ENCODE assay signal across 8 cellular contexts in the genomic region with DNA sequence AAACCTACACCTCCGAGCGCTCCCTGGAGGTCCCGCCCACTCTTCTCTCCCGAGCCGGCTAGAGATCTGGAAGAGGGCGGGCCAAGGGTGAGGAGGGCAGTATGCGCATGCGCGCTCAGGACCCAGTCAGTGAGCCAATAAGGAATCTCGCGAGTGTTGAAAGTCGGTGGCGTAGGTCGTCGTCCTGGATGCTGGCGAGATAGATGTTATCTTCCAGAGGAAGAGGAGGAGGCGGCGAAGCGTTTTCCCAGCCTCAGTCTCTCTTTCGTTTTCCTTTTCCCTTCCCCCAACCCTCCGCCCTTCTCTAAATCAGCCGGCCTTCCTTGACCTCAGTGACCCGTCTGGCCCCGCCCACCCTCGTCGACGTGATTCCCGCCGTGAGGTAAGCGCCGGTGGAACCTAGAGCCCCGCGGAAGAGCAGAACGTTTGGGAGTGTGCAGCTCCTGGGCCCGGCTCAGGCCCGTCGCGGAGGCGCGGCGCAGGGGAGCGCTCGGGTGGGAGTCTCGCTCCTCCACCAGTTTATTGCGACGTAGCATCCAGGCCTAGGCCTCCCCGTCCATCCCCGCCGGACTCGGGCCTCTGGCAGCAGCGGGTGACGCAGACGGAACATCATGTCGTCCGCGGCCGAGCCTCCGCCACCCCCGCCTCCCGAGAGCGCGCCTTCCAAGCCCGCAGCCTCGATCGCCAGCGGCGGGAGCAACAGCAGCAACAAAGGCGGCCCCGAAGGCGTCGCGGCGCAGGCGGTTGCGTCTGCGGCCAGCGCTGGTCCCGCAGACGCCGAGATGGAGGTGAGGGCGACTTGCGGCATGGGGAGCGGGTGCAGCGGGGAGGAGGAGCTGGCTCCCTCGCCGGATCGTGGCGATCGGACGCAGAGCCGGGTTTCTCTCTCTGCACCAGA. TPM values are rescaled to one million over a fixed set of nuclear protein-coding genes. Genes with fewer than 3 reads are reported as not detected.
A peak's percentile ranks its signal among the peaks of the same experiment; 100 is the strongest.
DNase-seq lines count a peak whose midpoint lies in the region; ATAC-seq, FAIRE-seq and TF ChIP-seq lines count a peak whose summit lies in the region.

A gene with protein sequence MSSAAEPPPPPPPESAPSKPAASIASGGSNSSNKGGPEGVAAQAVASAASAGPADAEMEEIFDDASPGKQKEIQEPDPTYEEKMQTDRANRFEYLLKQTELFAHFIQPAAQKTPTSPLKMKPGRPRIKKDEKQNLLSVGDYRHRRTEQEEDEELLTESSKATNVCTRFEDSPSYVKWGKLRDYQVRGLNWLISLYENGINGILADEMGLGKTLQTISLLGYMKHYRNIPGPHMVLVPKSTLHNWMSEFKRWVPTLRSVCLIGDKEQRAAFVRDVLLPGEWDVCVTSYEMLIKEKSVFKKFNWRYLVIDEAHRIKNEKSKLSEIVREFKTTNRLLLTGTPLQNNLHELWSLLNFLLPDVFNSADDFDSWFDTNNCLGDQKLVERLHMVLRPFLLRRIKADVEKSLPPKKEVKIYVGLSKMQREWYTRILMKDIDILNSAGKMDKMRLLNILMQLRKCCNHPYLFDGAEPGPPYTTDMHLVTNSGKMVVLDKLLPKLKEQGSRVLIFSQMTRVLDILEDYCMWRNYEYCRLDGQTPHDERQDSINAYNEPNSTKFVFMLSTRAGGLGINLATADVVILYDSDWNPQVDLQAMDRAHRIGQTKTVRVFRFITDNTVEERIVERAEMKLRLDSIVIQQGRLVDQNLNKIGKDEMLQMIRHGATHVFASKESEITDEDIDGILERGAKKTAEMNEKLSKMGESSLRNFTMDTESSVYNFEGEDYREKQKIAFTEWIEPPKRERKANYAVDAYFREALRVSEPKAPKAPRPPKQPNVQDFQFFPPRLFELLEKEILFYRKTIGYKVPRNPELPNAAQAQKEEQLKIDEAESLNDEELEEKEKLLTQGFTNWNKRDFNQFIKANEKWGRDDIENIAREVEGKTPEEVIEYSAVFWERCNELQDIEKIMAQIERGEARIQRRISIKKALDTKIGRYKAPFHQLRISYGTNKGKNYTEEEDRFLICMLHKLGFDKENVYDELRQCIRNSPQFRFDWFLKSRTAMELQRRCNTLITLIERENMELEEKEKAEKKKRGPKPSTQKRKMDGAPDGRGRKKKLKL (plus strand): TSS at position 389 of the 898 bp plus-strand sequence. CDS start 223 bp downstream, at position 612.

- H3K79me2 ChIP-seq in OCI-LY1 (ENCODE audit: insufficient read depth, low read length): peaks cover 46% of the 10 kb centered on the region

- H3K4me1 ChIP-seq in HUES64 (ENCODE audit: insufficient read depth, low read length) (peaks cover 13% of the 10 kb centered on the region), OCI-LY1 (ENCODE audit: insufficient read depth, low read length, severe bottlenecking) (peaks cover 23% of the 10 kb centered on the region), mesodermal cell (ENCODE audit: control insufficient read depth, insufficient read depth, low read length, poor library complexity, severe bottlenecking) (no peaks in the 10 kb centered on the region)

- H3K27ac ChIP-seq in HUES64 (ENCODE audit: low read depth, low read length): peak within 1 kb of the TSS; percentile 94
- H3K27ac ChIP-seq in OCI-LY1 (ENCODE audit: low read depth, low read length, poor library complexity, severe bottlenecking): peak within 1 kb of the TSS; percentile 62
- peak within 1 kb of the TSS; percentile 97 for H3K27ac ChIP-seq in mesodermal cell (ENCODE audit: low read depth, low read length, severe bottlenecking)

- CTCF ChIA-PET in Calu3 (lab: Charles Lee): interaction anchor here (0.6 to 0.8 kb wide), 2 partner anchors 27 to 528 kb away, joined by 3 to 4 read pairs; no protein-coding TSS in a partner anchor

- peak within 1 kb of the TSS; percentile 95 for H3K4me3 Mint-ChIP-seq in Calu3 (ENCODE audit: low read depth, unreplicated experiment)

- no TSS peak for BruUV-seq in Calu3 (replicated peaks; lab: Mats Ljungman, UMichigan)

- H3K27me3 ChIP-seq in HUES64 (ENCODE audit: insufficient read depth, low read length): peaks cover 5% of the 10 kb centered on the region; the same call in 1 of the 2 replicates
- no peaks in the 10 kb centered on the region for H3K27me3 ChIP-seq in OCI-LY1 (ENCODE audit: insufficient read depth, low read length)

- peak within 1 kb of the TSS; percentile 95 for H3K4me2 ChIP-seq in OCI-LY1 (ENCODE audit: low read length)

- H3K4me1 Mint-ChIP-seq in Calu3 (ENCODE audit: low read depth, unreplicated experiment): no peaks in the 10 kb centered on the region

- under 1% methylated on average over 90 of the region's 91 CpGs for WGBS in HUES64
- 0 to 1% methylated on average over 71 to 73 of the region's 91 CpGs for WGBS in mesodermal cell (ENCODE audit: insufficient coverage in 2 of 2), 2 experiments

- no peaks in the 10 kb centered on the region for H3F3A ChIP-seq in OCI-LY1 (ENCODE audit: insufficient read depth, low read length)

- H3K4me3 ChIP-seq in HUES64 (ENCODE audit: low read length) (peak within 1 kb of the TSS; percentile 98), OCI-LY1 (ENCODE audit: low read depth, low read length, poor library complexity, severe bottlenecking) (peak within 1 kb of the TSS; percentile 93), mesodermal cell (ENCODE audit: extremely low read depth, insufficient read depth, low read length, poor library complexity, severe bottlenecking) (peak within 1 kb of the TSS; percentile 88)

- no peaks in the 10 kb centered on the region for H3K9me2 ChIP-seq in OCI-LY1 (ENCODE audit: low read depth, low read length)

- FAIRE-seq in endometrium (lab: Jason Lieb, UNC): peak; percentile 98

- intact Hi-C loops in Calu3 (cut with micrococcal nuclease; ENCODE audit: unreplicated experiment): no loop called here

- peak within 1 kb of the TSS; percentile 77; the same call in 1 of the 2 replicates for H2AFZ ChIP-seq in OCI-LY1 (ENCODE audit: low read length)

- no peaks in the 10 kb centered on the region for H3K9me3 Mint-ChIP-seq in Calu3 (ENCODE audit: low read depth, unreplicated experiment)

- peak within 1 kb of the TSS; percentile 94 for H3K9ac ChIP-seq in HUES64 (ENCODE audit: low read depth, low read length)
- H3K9ac ChIP-seq in OCI-LY1 (ENCODE audit: low read length): peak within 1 kb of the TSS; percentile 81

- peaks cover 32% of the 10 kb centered on the region for H3K36me3 ChIP-seq in HUES64 (ENCODE audit: insufficient read depth, low read length)
- H3K36me3 ChIP-seq in OCI-LY1 (ENCODE audit: insufficient read depth, low read length): peaks cover 25% of the 10 kb centered on the region
- peaks cover 11% of the 10 kb centered on the region for H3K36me3 ChIP-seq in mesodermal cell (ENCODE audit: control insufficient read depth, insufficient read depth, low read length)

- peak; percentile 92 for DNase-seq in Calu3
- DNase-seq in activated CD8-positive, alpha-beta memory T cell treated with anti-CD3 and anti-CD28 coated beads, Interleukin-2, amount 50 U/mL, for 4 hours: peak; percentile 92
- peak; percentile 89 to 92 for DNase-seq in stimulated activated CD8-positive, alpha-beta memory T cell treated with anti-CD3 and anti-CD28 coated beads, Interleukin-15, amount 100 ng/mL, for 4 hours (ENCODE audit: low read depth in 2 of 2)

- no peaks in the 10 kb centered on the region for H3K27me3 Mint-ChIP-seq in Calu3 (ENCODE audit: unreplicated experiment)

- ATAC-seq in GM21447 (IDR thresholded peaks at IDR 0.05; ENCODE audit: unreplicated experiment): peak; percentile 87

- peak within 1 kb of the TSS; percentile 94 for H3K27ac Mint-ChIP-seq in Calu3 (ENCODE audit: unreplicated experiment)

- H4K20me1 ChIP-seq in OCI-LY1 (ENCODE audit: insufficient read depth, low read length): peaks cover 7% of the 10 kb centered on the region; the same call in 1 of the 2 replicates

- H3K36me3 Mint-ChIP-seq in Calu3 (ENCODE audit: insufficient read depth, unreplicated experiment): peaks cover 27% of the 10 kb centered on the region

- no peaks in the 10 kb centered on the region for H3K9me3 ChIP-seq in HUES64 (ENCODE audit: insufficient read depth, low read depth, low read length)
- H3K9me3 ChIP-seq in OCI-LY1 (ENCODE audit: low read length): no peaks in the 10 kb centered on the region
- H3K9me3 ChIP-seq in mesodermal cell (ENCODE audit: control insufficient read depth, low read length): no peaks in the 10 kb centered on the region

- TF ChIP-seq CTCF in Calu3 (IDR thresholded peaks at IDR 0.05; ENCODE audit: unreplicated experiment) (no peak), OCI-LY1 (IDR thresholded peaks at IDR 0.05; ENCODE audit: low read length) (no peak)

RNA-seq across cellular contexts. Expression of the gene that starts here (rescaled TPM):
- total RNA-seq in Calu3 (2022): 37.4 and 47.8 TPM in 2 replicates
- 89.1 TPM for polyA plus RNA-seq in HUES64 (2013, experiment 1 of 2)
- 104 TPM for polyA plus RNA-seq in HUES64 (2013, experiment 2 of 2)
- polyA plus RNA-seq in mesodermal cell (2013, experiment 1 of 2): 73.7 TPM
- 114 TPM for polyA plus RNA-seq in mesodermal cell (2013, experiment 2 of 2)

Comparison
In these comparisons a context has a peak if more than half of its experiments do, and no peak if none do; other contexts are left out.
1. Peak in every context shown above with its lines: DNase-seq, ATAC-seq, H3K4me3 ChIP-seq and H3K27ac ChIP-seq.